Comparison of ENCODE assay signal across 21 cellular contexts in the genomic region with DNA sequence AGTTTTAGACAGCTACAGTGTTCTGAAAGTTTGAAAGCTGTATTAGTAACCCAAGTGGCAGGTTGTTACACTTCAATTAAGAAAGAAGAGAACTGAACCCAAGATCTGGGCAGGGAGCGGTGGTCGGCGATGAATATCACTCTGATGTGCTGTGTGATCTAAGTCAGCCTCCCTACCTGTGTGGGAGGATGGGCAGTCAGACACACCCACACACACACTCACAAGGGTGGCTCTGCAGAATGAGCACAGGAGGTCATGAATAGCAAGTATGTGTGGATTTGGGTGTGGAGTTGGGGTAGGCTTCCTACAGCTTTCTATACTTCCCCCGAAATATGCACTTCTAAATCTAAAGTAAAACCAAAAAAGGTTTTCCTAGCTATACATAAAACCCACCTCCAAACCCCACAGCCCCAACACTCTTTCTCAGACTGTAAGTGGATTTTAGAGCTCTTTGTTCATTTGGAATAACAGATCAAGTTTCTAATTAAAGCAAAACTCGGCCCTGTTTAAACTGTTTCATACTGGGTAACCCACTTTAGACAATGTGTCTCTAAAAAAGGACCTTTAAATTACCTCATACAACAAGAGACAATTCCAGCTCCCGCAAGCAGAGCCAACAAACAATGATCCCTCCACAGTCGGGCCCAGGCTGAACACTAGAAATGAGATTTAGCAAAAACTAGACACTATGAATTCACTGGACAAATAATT. TPM values are rescaled to one million over a fixed set of nuclear protein-coding genes. Genes with fewer than 3 reads are reported as not detected.
"Had no signal": no experiment of that assay in that cellular context is flagged by ENCODE, and none has a peak within 500 bp of the region (broad histone marks: within the 10 kb centered on the region; RNA-seq: fewer than 3 reads in every experiment).

No MANE protein-coding gene starts in this region.

- H3K9me3 ChIP-seq: testis had no signal

- H3K27ac Mint-ChIP-seq: activated naive CD8-positive, alpha-beta T cell treated with anti-CD3 and anti-CD28 coated beads for 36 hours; activated T-helper 2 cell treated with anti-CD3 and anti-CD28 coated beads, Interferon-gamma antibody, Interleukin-2, Interleukin-4, amounts not matched to agents 10 μg/mL and 5 μg/mL and 100 μg/mL, durations not matched to agents 14 hours and 24 hours and 36 hours; naive thymus-derived CD8-positive, alpha-beta T cell; T-helper 1 cell treated with Interleukin-12 subunit alpha and Interleukin-12 subunit beta and Interleukin-4 antibody, amounts not matched to agents 30 μg/mL and 1 μg/mL, for 36 hours had no signal

- H3K4me1 ChIP-seq: spleen, testis had no signal

- H3K27me3 ChIP-seq: spleen, testis had no signal

- H3K4me3 Mint-ChIP-seq: activated naive CD8-positive, alpha-beta T cell treated with anti-CD3 and anti-CD28 coated beads for 36 hours; activated T-cell treated with anti-CD3 and anti-CD28 coated beads, Interleukin-2, amount 50 U/mL, for 4 hours; naive thymus-derived CD8-positive, alpha-beta T cell; T-helper 1 cell treated with Interleukin-12 subunit alpha and Interleukin-12 subunit beta and Interleukin-4 antibody, amounts not matched to agents 30 μg/mL and 1 μg/mL, for 36 hours; type B pancreatic cell had no signal

- H3K27ac ChIP-seq: left ventricle myocardium inferior, spleen, testis had no signal

- ATAC-seq: activated T-cell treated with anti-CD3 and anti-CD28 coated beads, Interleukin-2, amount 50 U/mL, for 4 hours; naive thymus-derived CD8-positive, alpha-beta T cell had no signal

- DNase-seq: activated CD4-positive, alpha-beta T cell treated with anti-CD3 and anti-CD28 coated beads for 4 hours; activated CD4-positive, alpha-beta T cell treated with anti-CD3 and anti-CD28 coated beads, Interleukin-2, amount 50 U/mL, for 48 hours; activated CD4-positive, CD25-positive, alpha-beta regulatory T cell; activated CD8-positive, alpha-beta memory T cell treated with anti-CD3 and anti-CD28 coated beads, Interleukin-2, amount 50 U/mL, for 48 hours; activated naive CD4-positive, alpha-beta T cell treated with Interleukin-2 at 50 U/mL for 16 hours; activated naive CD8-positive, alpha-beta T cell treated with anti-CD3 and anti-CD28 coated beads for 36 hours; activated T-cell treated with anti-CD3 and anti-CD28 coated beads, Interleukin-2, amount 50 U/mL, for 4 hours; cortex of kidney; foreskin melanocyte; left ventricle myocardium inferior; naive thymus-derived CD8-positive, alpha-beta T cell; spleen; stimulated activated CD4-positive, alpha-beta T cell treated with anti-CD3 and anti-CD28 coated beads, Interleukin-4, amount 100 ng/mL, for 1 hour; stimulated activated naive CD4-positive, alpha-beta T cell; T1000; testis had no signal

- FAIRE-seq: bronchial epithelial cell had no signal

- H3K9me3 Mint-ChIP-seq: activated T-cell treated with anti-CD3 and anti-CD28 coated beads, Interleukin-2, amount 50 U/mL, for 4 hours had no signal

- H3K27me3 Mint-ChIP-seq: activated naive CD8-positive, alpha-beta T cell treated with anti-CD3 and anti-CD28 coated beads for 36 hours; progenitor cell of endocrine pancreas; type B pancreatic cell had no signal

- H3K4me1 Mint-ChIP-seq: activated naive CD8-positive, alpha-beta T cell treated with anti-CD3 and anti-CD28 coated beads for 36 hours; naive thymus-derived CD8-positive, alpha-beta T cell had no signal

- H3K4me3 ChIP-seq: left ventricle myocardium inferior, spleen, testis had no signal

RNA-seq across cellular contexts. Expression of a gene that starts 19.4 kb away (rescaled TPM):
- polyA plus RNA-seq: naive thymus-derived CD8-positive, alpha-beta T cell had no signal
